1 cellular context compared by ENCODE assay signal in the genomic region with DNA sequence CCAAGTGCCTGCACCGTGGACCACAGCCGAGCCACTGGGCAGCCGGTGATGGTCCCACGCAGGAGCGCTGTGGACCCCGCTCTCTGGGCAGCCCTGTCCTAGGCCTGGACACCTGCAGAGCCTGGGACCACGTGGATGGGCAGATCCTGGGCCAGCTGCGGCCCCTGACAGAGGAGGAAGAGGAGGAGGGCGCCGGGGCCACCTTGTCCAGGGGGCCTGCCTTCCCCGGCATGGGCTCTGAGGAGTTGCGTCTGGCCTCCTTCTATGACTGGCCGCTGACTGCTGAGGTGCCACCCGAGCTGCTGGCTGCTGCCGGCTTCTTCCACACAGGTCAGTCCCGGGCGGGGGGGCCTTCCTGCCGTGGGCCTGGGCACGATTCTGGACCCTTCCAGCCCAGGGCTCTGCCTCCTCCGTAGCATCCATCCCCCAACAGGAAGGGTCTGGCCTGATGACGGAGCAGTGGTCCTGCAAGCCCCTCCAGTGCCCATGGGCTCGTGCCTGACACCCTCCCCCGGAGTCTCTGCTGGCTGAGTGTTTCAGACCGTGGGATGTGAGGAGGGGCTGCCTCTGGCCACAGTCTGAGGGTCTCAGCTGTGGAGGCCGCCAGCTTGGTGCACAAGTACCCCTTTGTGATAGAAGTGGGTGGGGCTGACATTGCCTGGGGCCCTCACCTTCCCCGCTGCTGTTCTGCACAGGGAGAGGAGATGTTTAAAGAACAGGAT.
TF ChIP-seq lines count a peak whose summit lies in the region.

No MANE protein-coding gene starts in this region.

TF ChIP-seq in IMR-90, 13 proteins besides CTCF, POLR2A, EP300 and RAD21:
- TF ChIP-seq USF2 (IDR thresholded peaks at IDR 0.05; ENCODE audit: low read depth, low read length) (no peak), SMC3 (IDR thresholded peaks at IDR 0.05; ENCODE audit: low read depth, low read length) (no peak), RFX5 (IDR thresholded peaks at IDR 0.05; ENCODE audit: low read depth, low read length) (no peak), NFE2L2 (IDR thresholded peaks at IDR 0.05; ENCODE audit: low read depth, low read length) (no peak), MXI1 (IDR thresholded peaks at IDR 0.05; ENCODE audit: borderline replicate concordance, low read depth, low read length) (no peak), ELK1 (IDR thresholded peaks at IDR 0.05; ENCODE audit: borderline replicate concordance, low read depth, low read length) (no peak), MAFK (IDR thresholded peaks at IDR 0.05; ENCODE audit: low read depth, low read length) (no peak)
